17 cellular contexts compared by ENCODE assay signal in genomic region chr13:46844431-46844830, GRCh38. TPM values are rescaled to one million over a fixed set of nuclear protein-coding genes. Genes with fewer than 3 reads are reported as not detected.
"Had no signal": no experiment of that assay in that cellular context is flagged by ENCODE, and none has a peak within 500 bp of the region (broad histone marks: within the 10 kb centered on the region; RNA-seq: fewer than 3 reads in every experiment).

No MANE protein-coding gene starts in this region.

- H3K27me3 ChIP-seq: brain microvascular endothelial cell, neural progenitor cell, pancreas had no signal

- H3K4me3 ChIP-seq: lower lobe of right lung, neural progenitor cell, pancreas had no signal

- H3K9me3 ChIP-seq: lower lobe of right lung, pancreas had no signal

- ATAC-seq: esophagus mucosa; left colon; lower lobe of right lung; pancreas; stimulated activated effector memory CD8-positive, alpha-beta T cell treated with anti-CD3 and anti-CD28 coated beads, Interleukin-12 subunit alpha, Interleukin-12 subunit beta, amount 100 ng/mL, for 72 hours had no signal

- H3K36me3 ChIP-seq: brain microvascular endothelial cell, lower lobe of right lung, neural progenitor cell, pancreas had no signal

- H3K27ac ChIP-seq: brain microvascular endothelial cell, lower lobe of right lung, neural progenitor cell, pancreas had no signal

- DNase-seq: activated B cell treated with CpG ODN at 0.5 μM for 24 hours; activated CD4-positive, alpha-beta T cell treated with anti-CD3 and anti-CD28 coated beads, Interleukin-2, amount 10 ng/mL, durations not matched to agents 24 days and 14 days; activated CD8-positive, alpha-beta memory T cell treated with anti-CD3 and anti-CD28 coated beads for 24 hours; activated gamma-delta T cell treated with Interleukin-2 at 50 U/mL for 16 hours; amniotic stem cell; brain microvascular endothelial cell; cerebellar nuclear complex; foreskin fibroblast; left colon; lower lobe of right lung; pancreas; stimulated activated CD4-positive, alpha-beta T cell treated with anti-CD3 and anti-CD28 coated beads, Interleukin-12 subunit alpha, Interleukin-12 subunit beta, amount 100 ng/mL, for 4 hours; stimulated activated CD4-positive, alpha-beta T cell treated with anti-CD3 and anti-CD28 coated beads, Interleukin-2, amount 100 ng/mL, for 24 hours; T-helper 2 cell had no signal

RNA-seq across cellular contexts. Expression of gene HTR2A, which starts 52.4 kb away (rescaled TPM):
- total RNA-seq: activated B cell treated with CpG ODN at 0.5 μM for 24 hours; activated CD4-positive, alpha-beta T cell treated with anti-CD3 and anti-CD28 coated beads, Interleukin-2, amount 10 ng/mL, durations not matched to agents 24 days and 14 days had no signal
